8 cellular contexts compared by ENCODE assay signal in the genomic region with DNA sequence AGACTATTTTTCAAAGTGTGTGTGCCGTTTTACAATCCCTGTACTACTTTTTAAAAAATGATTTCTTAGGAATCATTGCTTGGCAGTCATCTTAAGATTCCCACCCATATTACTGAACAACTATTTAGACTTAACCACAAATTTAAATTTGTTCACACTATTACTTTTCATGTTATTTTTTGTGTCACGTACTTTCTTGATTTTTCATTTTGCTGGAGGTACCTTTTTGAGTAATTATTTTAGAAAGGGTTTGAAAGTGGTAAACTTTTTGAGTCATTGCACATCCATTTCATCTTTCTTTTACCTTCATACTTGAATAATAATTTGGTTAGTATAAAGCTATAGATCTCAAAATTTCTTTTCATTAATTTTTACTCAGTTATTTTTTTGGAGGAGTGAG. TPM values are rescaled to one million over a fixed set of nuclear protein-coding genes. Genes with fewer than 3 reads are reported as not detected.
"Had no signal": no experiment of that assay in that cellular context is flagged by ENCODE, and none has a peak within 500 bp of the region (broad histone marks: within the 10 kb centered on the region; RNA-seq: fewer than 3 reads in every experiment).

No MANE protein-coding gene starts in this region.

- H3K36me3 ChIP-seq: HAP-1 had no signal

- ATAC-seq: HepG2 had no signal

- FAIRE-seq: HepG2 had no signal

- H3K4me1 Mint-ChIP-seq: IgD-negative memory B cell had no signal

- H3K27ac ChIP-seq: GM23248, HL-60 had no signal

- H3K4me3 Mint-ChIP-seq: HFFc6 had no signal

- H3K9me3 ChIP-seq: HAP-1 had no signal

- H3K9ac ChIP-seq: GM23248 had no signal

- H3K4me3 ChIP-seq: GM23248, HAP-1 had no signal

- DNase-seq: GM23248, GOT3, H7, HFFc6 had no signal

- H3K27ac Mint-ChIP-seq: HFFc6, IgD-negative memory B cell had no signal

RNA-seq across cellular contexts. Expression of a gene that starts 16.9 kb away (rescaled TPM):
- total RNA-seq: GM23248, HFFc6 had no signal
- polyA plus RNA-seq: GM23248 had no signal
